7 cellular contexts compared by ENCODE assay signal in the genomic region with DNA sequence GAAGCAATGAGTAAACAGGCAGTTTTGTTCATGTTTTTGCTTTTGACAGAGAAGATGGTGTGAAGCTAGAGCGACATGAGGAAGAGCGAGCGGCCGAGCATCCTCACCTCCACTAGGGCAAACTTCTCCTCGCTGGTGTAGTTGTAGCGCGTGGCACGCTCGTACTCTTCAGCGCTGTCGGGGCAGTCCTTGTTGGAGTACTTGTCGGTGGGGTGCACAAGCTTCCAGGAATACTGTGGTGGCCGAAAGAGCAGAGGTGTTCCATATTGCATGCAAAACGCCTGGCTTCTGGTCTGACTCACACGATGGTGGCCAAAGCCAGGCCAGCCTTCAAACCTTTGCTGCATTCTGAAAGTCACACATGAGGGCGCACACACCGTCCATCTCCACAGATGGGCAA.
"Had no signal": no experiment of that assay in that cellular context is flagged by ENCODE, and none has a peak within 500 bp of the region (broad histone marks: within the 10 kb centered on the region; RNA-seq: fewer than 3 reads in every experiment).

No MANE protein-coding gene starts in this region.

- H2AFZ ChIP-seq: GM23248 had no signal

- H3K9me3 ChIP-seq: HAP-1 had no signal

- ATAC-seq: HCT116, K562 had no signal

- DNase-seq: GM23248, GOT3, H7, HFFc6 had no signal

- H3K4me3 ChIP-seq: GM23248, HAP-1, K562 had no signal

- H3K9ac ChIP-seq: GM23248 had no signal

- H3K4me1 ChIP-seq: HAP-1 had no signal

- H3K27ac ChIP-seq: GM23248 had no signal
